ENCODE assay signal across 8 cellular contexts in genomic region chr16:11682655-11683096, GRCh38. TPM values are rescaled to one million over a fixed set of nuclear protein-coding genes. Genes with fewer than 3 reads are reported as not detected.
DNase-seq lines count a peak whose midpoint lies in the region; ATAC-seq and TF ChIP-seq lines count a peak whose summit lies in the region.

No MANE protein-coding gene starts in this region.

- peak; percentile 21 for ATAC-seq in GM21619 (IDR thresholded peaks at IDR 0.05; ENCODE audit: unreplicated experiment)
- ATAC-seq in esophagus mucosa = no peak

- peaks cover 44% of the 10 kb centered on the region for H3K36me3 Mint-ChIP-seq in mesothelial cell of epicardium

- no peak for TF ChIP-seq CTCF in BJ (IDR thresholded peaks at IDR 0.05; ENCODE audit: insufficient read depth, low read depth, low read length)
- TF ChIP-seq CTCF in SU-DHL-6 (IDR thresholded peaks at IDR 0.05; ENCODE audit: insufficient read depth, low read length, poor library complexity, severe bottlenecking) = no peak
- TF ChIP-seq CTCF in kidney epithelial cell (IDR thresholded peaks at IDR 0.05; ENCODE audit: insufficient read depth, low read length, poor library complexity, severe bottlenecking) = no peak
- no peak for TF ChIP-seq CTCF in mesothelial cell of epicardium (IDR thresholded peaks at IDR 0.05; ENCODE audit: unreplicated experiment)

- no peaks in the 10 kb centered on the region for H4K20me1 ChIP-seq in SU-DHL-6 (ENCODE audit: low read depth, low read length)

- peak overlapping the region; percentile 14; the same call in 1 of the 2 replicates for H3K9ac ChIP-seq in SU-DHL-6 (ENCODE audit: low read length)

- H3K9me2 ChIP-seq in SU-DHL-6 (replicated peaks; ENCODE audit: insufficient read depth, low read length) = no peaks in the 10 kb centered on the region

- H3K27me3 Mint-ChIP-seq in mesothelial cell of epicardium (ENCODE audit: low read depth) = no peaks in the 10 kb centered on the region

- no peak overlapping the region for H3K4me3 Mint-ChIP-seq in mesothelial cell of epicardium

- H3F3A ChIP-seq in SU-DHL-6 (ENCODE audit: insufficient read depth) = peaks cover 36% of the 10 kb centered on the region

- no peaks in the 10 kb centered on the region for H3K9me3 Mint-ChIP-seq in mesothelial cell of epicardium

- POLR2A ChIA-PET in BJ (lab: Charles Lee) = no interaction called here

- no peaks in the 10 kb centered on the region for H3K27me3 ChIP-seq in BJ (ENCODE audit: control insufficient read depth, insufficient read depth, low read length)
- no peaks in the 10 kb centered on the region for H3K27me3 ChIP-seq in SU-DHL-6 (ENCODE audit: low read length)
- no peaks in the 10 kb centered on the region for H3K27me3 ChIP-seq in kidney epithelial cell (ENCODE audit: control insufficient read depth, insufficient read depth, low read length)

- H3K4me1 Mint-ChIP-seq in mesothelial cell of epicardium = no peaks in the 10 kb centered on the region

- H3K4me2 ChIP-seq in SU-DHL-6 (ENCODE audit: low read depth, low read length, poor library complexity, severe bottlenecking) = peak overlapping the region; percentile 57

- H3K27ac Mint-ChIP-seq in mesothelial cell of epicardium = no peak overlapping the region

- no peak overlapping the region for H2AFZ ChIP-seq in SU-DHL-6 (ENCODE audit: low read depth, low read length, severe bottlenecking)

- H3K4me3 ChIP-seq in BJ (ENCODE audit: low read depth, low read length) (no peak overlapping the region), SU-DHL-6 (ENCODE audit: insufficient read depth, low read length, poor library complexity, severe bottlenecking) (peak overlapping the region; percentile 4), kidney epithelial cell (ENCODE audit: low read depth, low read length) (no peak overlapping the region)

- peak overlapping the region; percentile 94 for H3K27ac ChIP-seq in SU-DHL-6 (ENCODE audit: low read depth, low read length)

- CTCF ChIA-PET in BJ (lab: Yijun Ruan, JAX) = interaction anchor here (0.6 to 2.2 kb wide), 4 partner anchors 8 to 151 kb away, joined by 3 to 6 read pairs (median 3); no protein-coding TSS in a partner anchor

- no peaks in the 10 kb centered on the region for H3K9me3 ChIP-seq in SU-DHL-6 (ENCODE audit: insufficient read depth, low read length)

- H3K79me2 ChIP-seq in SU-DHL-6 (ENCODE audit: insufficient read depth, low read length) = no peaks in the 10 kb centered on the region; the same call in 1 of the 2 replicates

- DNase-seq in BJ (ENCODE audit: low read depth) (peak; percentile 84), kidney epithelial cell (ENCODE audit: low read depth) (peak; percentile 86), mesothelial cell of epicardium (ENCODE audit: low spot score in 2 of 2, unreplicated experiment in 2 of 2) (no peak), anterior cingulate cortex (lab: John Stamatoyannopoulos, UW) (no peak), mesenteric fat pad (ENCODE audit: low spot score) (no peak)

- H3K36me3 ChIP-seq in BJ (ENCODE audit: control insufficient read depth, insufficient read depth, low read length) (peaks cover 28% of the 10 kb centered on the region), SU-DHL-6 (ENCODE audit: low read length) (peaks cover 13% of the 10 kb centered on the region), kidney epithelial cell (ENCODE audit: control insufficient read depth, insufficient read depth, low read length) (peaks cover 2% of the 10 kb centered on the region)

RNA-seq across cellular contexts. Expression of gene SNN, which starts 14.4 kb away (rescaled TPM):
- polyA plus RNA-seq in BJ (2011; rRNA removed) = 7.3 and 7.5 TPM in 2 replicates
- 2.4 and 3.3 TPM in 2 replicates for polyA minus RNA-seq in BJ (2011; rRNA and poly(A)+ RNA removed)
- total RNA-seq in kidney epithelial cell (31.0 and 32.9 TPM in 2 replicates), mesothelial cell of epicardium (38.3 to 40.2 TPM (median 39.9 TPM) in 3 replicates), esophagus mucosa (19.1 TPM), mesenteric fat pad (47.2 TPM)

RNA-seq across cellular contexts. Expression of gene TXNDC11, which starts 60.0 kb away (rescaled TPM):
- 41.6 and 45.1 TPM in 2 replicates for polyA plus RNA-seq in BJ (2011; rRNA removed)
- 18.6 and 24.5 TPM in 2 replicates for polyA minus RNA-seq in BJ (2011; rRNA and poly(A)+ RNA removed)
- total RNA-seq in kidney epithelial cell (35.1 and 36.1 TPM in 2 replicates), mesothelial cell of epicardium (27.5 to 30.5 TPM (median 27.8 TPM) in 3 replicates), esophagus mucosa (18.2 TPM), mesenteric fat pad (51.9 TPM)

Comparison
In these comparisons a context has a peak if more than half of its experiments do, and no peak if none do; other contexts are left out.
1. DNase-seq: peak in BJ (single experiment) and kidney epithelial cell (single experiment); none in mesothelial cell of epicardium (0 of 2), anterior cingulate cortex (0 of 58) and mesenteric fat pad (single experiment).